ENCODE assay signal across 25 cellular contexts in genomic region chr7:72447465-72448204, GRCh38. TPM values are rescaled to one million over a fixed set of nuclear protein-coding genes. Genes with fewer than 3 reads are reported as not detected.
DNase-seq lines count a peak whose midpoint lies in the region; ATAC-seq, FAIRE-seq and TF ChIP-seq lines count a peak whose summit lies in the region.
"Had no signal": no experiment of that assay in that cellular context is flagged by ENCODE, and none has a peak within 500 bp of the region (broad histone marks: within the 10 kb centered on the region; RNA-seq: fewer than 3 reads in every experiment).

No MANE protein-coding gene starts in this region.

- H3K4me3 Mint-ChIP-seq in neural progenitor cell: peak overlapping the region; percentile 33
- H3K4me3 Mint-ChIP-seq in CD4-positive, alpha-beta T cell: no peak overlapping the region
- H3K4me3 Mint-ChIP-seq: CD4-positive, alpha-beta memory T cell had no signal

- H3K4me2 ChIP-seq in BLaER1 treated with 17β-estradiol and CSF1 and Interleukin-3, amounts not matched to agents 10 nM and 100 nM: peak overlapping the region in 9 of 11 experiments; percentile 15 to 63 (median 56); a peak in 15 of 22 replicates
- H3K4me2 ChIP-seq in GM12878 (ENCODE audit: control insufficient read depth, insufficient read depth): no peak overlapping the region
- no peak overlapping the region for H3K4me2 ChIP-seq in neural progenitor cell

- H3K4me1 ChIP-seq in BLaER1 treated with 17β-estradiol and CSF1 and Interleukin-3, amounts not matched to agents 10 nM and 100 nM: peaks cover 13 to 40% (median 35%) of the 10 kb centered on the region in 10 experiments; a peak in 18 of 20 replicates
- H3K4me1 ChIP-seq in GM12878 (ENCODE audit: control insufficient read depth, insufficient read depth, low read length) (no peaks in the 10 kb centered on the region), neural progenitor cell (peaks cover 22% of the 10 kb centered on the region), upper lobe of left lung (no peaks in the 10 kb centered on the region), gastrocnemius medialis (no peaks in the 10 kb centered on the region)
- H3K4me1 ChIP-seq in effector memory CD4-positive, alpha-beta T cell (ENCODE audit: control insufficient read depth, insufficient read depth, low read length, poor library complexity, severe bottlenecking): no peaks in the 10 kb centered on the region

- no peak overlapping the region for H3K4me3 ChIP-seq in BLaER1 treated with 17β-estradiol and CSF1 and Interleukin-3, amounts not matched to agents 10 nM and 100 nM
- H3K4me3 ChIP-seq in GM12878 (no peak overlapping the region), neural progenitor cell (no peak overlapping the region), upper lobe of left lung (no peak overlapping the region), gastrocnemius medialis (no peak overlapping the region)
- H3K4me3 ChIP-seq in effector memory CD4-positive, alpha-beta T cell (ENCODE audit: insufficient read depth, low read depth, low read length, poor library complexity, severe bottlenecking): no peak overlapping the region

- no peaks in the 10 kb centered on the region for H3K36me3 Mint-ChIP-seq in neural progenitor cell
- no peaks in the 10 kb centered on the region for H3K36me3 Mint-ChIP-seq in CD4-positive, alpha-beta T cell (ENCODE audit: low read depth)
- H3K36me3 Mint-ChIP-seq: CD4-positive, alpha-beta memory T cell had no signal

- FAIRE-seq in GM12878 (lab: Jason Lieb, UNC): no peak
- FAIRE-seq: GM12891, GM18507, H54, RCC 7860 had no signal

- CTCF ChIA-PET in GM12878 (lab: Yijun Ruan, JAX): no interaction called here
- CTCF ChIA-PET in CD4-positive, alpha-beta T cell (lab: Charles Lee): no interaction called here

- DNase-seq in GM12878 (ENCODE audit: low read depth, low spot score) (no peak), neural progenitor cell (ENCODE audit: low spot score) (no peak), upper lobe of left lung (peak in 1 of 2 donors; percentile 48), gastrocnemius medialis (no peak)
- DNase-seq in effector memory CD4-positive, alpha-beta T cell: no peak
- no peak for DNase-seq in CD4-positive, alpha-beta T cell
- DNase-seq: ACHN; Calu3; CD4-positive, alpha-beta memory T cell; DMS53; EL; KBM-7; NCI-H1105 treated with DMSO at 0.1 percent for 48 hours; NCI-H1694; NCI-H2081 treated with DMSO at 0.1 percent for 48 hours; NCI-H510A; NCI-H748 treated with DMSO at 0.1 percent for 48 hours; NK-92 treated with Interleukin-12 subunit alpha and Interleukin-12 subunit beta, amount 100 ng/mL, for 24 hours had no signal

- intact Hi-C loops in GM12878 (cut with micrococcal nuclease; ENCODE audit: unreplicated experiment): no loop called here
- intact Hi-C loops in CD4-positive, alpha-beta T cell (cut with DNase I, micrococcal nuclease): no loop called here
- intact Hi-C loops in gastrocnemius medialis (cut with DNase I; ENCODE audit: low total_unique reads): no loop called here

- H3K79me2 ChIP-seq in GM12878 (ENCODE audit: control insufficient read depth, insufficient read depth, low read length): no peaks in the 10 kb centered on the region
- no peaks in the 10 kb centered on the region for H3K79me2 ChIP-seq in neural progenitor cell (ENCODE audit: low read depth)

- H2AFZ ChIP-seq in GM12878 (ENCODE audit: control insufficient read depth, low read depth, low read length) (no peak overlapping the region), neural progenitor cell (replicated peaks) (no peak overlapping the region)

- BruUV-seq in GM12878 (replicated peaks; lab: Mats Ljungman, UMichigan): no TSS peak

- TF ChIP-seq RAD21 in GM12878 (IDR thresholded peaks at IDR 0.05; ENCODE audit: insufficient read depth, low read depth, low read length): no peak

- SMC1A ChIA-PET in GM12878 (lab: Charles Lee; ENCODE audit: uncharacterized antibody, unreplicated experiment): no interaction called here

- TF ChIP-seq POLR2A in GM12878 (IDR thresholded peaks at IDR 0.05; ENCODE audit: low read depth, low read length) (no peak), upper lobe of left lung (IDR thresholded peaks at IDR 0.05) (no peak), gastrocnemius medialis (IDR thresholded peaks at IDR 0.05) (no peak)

- RAD21 ChIA-PET in GM12878 (lab: Charles Lee; ENCODE audit: unreplicated experiment): no interaction called here

- TF ChIP-seq CTCF in GM12878 (IDR thresholded peaks at IDR 0.05 in 2 of 3, conservative IDR thresholded peaks at IDR 0.05 in 1 of 3; ENCODE audit: control insufficient read depth in 2 of 3, extremely low read depth in 1 of 3, insufficient read depth in 1 of 3, low read depth in 3 of 3, low read length in 3 of 3) (no peak), neural progenitor cell (IDR thresholded peaks at IDR 0.05) (no peak), upper lobe of left lung (IDR thresholded peaks at IDR 0.05) (no peak), gastrocnemius medialis (IDR thresholded peaks at IDR 0.05 in 4 of 5, conservative IDR thresholded peaks at IDR 0.05 in 1 of 5) (no peak)
- no peak for TF ChIP-seq CTCF in CD4-positive, alpha-beta T cell (IDR thresholded peaks at IDR 0.05)

- POLR2A ChIA-PET in GM12878 (lab: Charles Lee): no interaction called here
- POLR2A ChIA-PET in CD4-positive, alpha-beta T cell (lab: Charles Lee): no interaction called here

- H3K36me3 ChIP-seq in BLaER1 treated with 17β-estradiol and CSF1 and Interleukin-3, amounts not matched to agents 10 nM and 100 nM: no peaks in the 10 kb centered on the region
- H3K36me3 ChIP-seq in GM12878 (ENCODE audit: control insufficient read depth in 2 of 2, insufficient read depth in 2 of 2, low read length in 1 of 2): no peaks in the 10 kb centered on the region
- H3K36me3 ChIP-seq in neural progenitor cell: no peaks in the 10 kb centered on the region
- no peaks in the 10 kb centered on the region for H3K36me3 ChIP-seq in upper lobe of left lung
- no peaks in the 10 kb centered on the region for H3K36me3 ChIP-seq in effector memory CD4-positive, alpha-beta T cell (ENCODE audit: control insufficient read depth, insufficient read depth, low read length)
- no peaks in the 10 kb centered on the region for H3K36me3 ChIP-seq in gastrocnemius medialis

- H3K9ac ChIP-seq in BLaER1 treated with 17β-estradiol and CSF1 and Interleukin-3, amounts not matched to agents 10 nM and 100 nM: no peak overlapping the region
- no peak overlapping the region for H3K9ac ChIP-seq in GM12878 (ENCODE audit: control insufficient read depth, insufficient read depth, low read length)
- no peak overlapping the region for H3K9ac ChIP-seq in neural progenitor cell

- peaks cover 38% of the 10 kb centered on the region for H3K4me1 Mint-ChIP-seq in neural progenitor cell
- no peaks in the 10 kb centered on the region for H3K4me1 Mint-ChIP-seq in CD4-positive, alpha-beta T cell (ENCODE audit: low read depth)

- H3K9me3 ChIP-seq in BLaER1 treated with 17β-estradiol and CSF1 and Interleukin-3, amounts not matched to agents 10 nM and 100 nM (replicated peaks in 1 of 11): peaks cover 2 to 7% (median 5%) of the 10 kb centered on the region in 11 experiments; a peak in 20 of 22 replicates
- H3K9me3 ChIP-seq in GM12878 (replicated peaks; ENCODE audit: control insufficient read depth, insufficient read depth, low read length): no peaks in the 10 kb centered on the region
- H3K9me3 ChIP-seq in neural progenitor cell (ENCODE audit: low read depth): no peaks in the 10 kb centered on the region
- peaks cover 0 to 2% (median under 1%) of the 10 kb centered on the region in 4 donors for H3K9me3 ChIP-seq in upper lobe of left lung
- no peaks in the 10 kb centered on the region for H3K9me3 ChIP-seq in effector memory CD4-positive, alpha-beta T cell (ENCODE audit: control insufficient read depth, low read length)
- no peaks in the 10 kb centered on the region for H3K9me3 ChIP-seq in CD4-positive, alpha-beta T cell (ENCODE audit: control insufficient read depth, low read length)
- no peaks in the 10 kb centered on the region for H3K9me3 ChIP-seq in gastrocnemius medialis

- ATAC-seq in GM12878 (no peak), upper lobe of left lung (ENCODE audit: low FRiP score in 2 of 2) (peak; percentile 11 to 47), gastrocnemius medialis (no peak)
- ATAC-seq in CD4-positive, alpha-beta T cell (ENCODE audit: poor library complexity): no peak
- ATAC-seq: Right ventricle myocardium inferior had no signal

- in situ Hi-C loops in GM12878 (cut with MboI) (no loop called here), gastrocnemius medialis (cut with MboI; ENCODE audit: low sequenced_read_pairs in 4 of 4) (no loop called here)

- peaks cover 3% of the 10 kb centered on the region for H3K9me3 Mint-ChIP-seq in neural progenitor cell
- peaks cover 2% of the 10 kb centered on the region for H3K9me3 Mint-ChIP-seq in CD4-positive, alpha-beta T cell

- peaks cover 15% of the 10 kb centered on the region for H3K27me3 Mint-ChIP-seq in neural progenitor cell (ENCODE audit: insufficient read depth, low read depth)
- H3K27me3 Mint-ChIP-seq in CD4-positive, alpha-beta T cell: peaks cover 33% of the 10 kb centered on the region

- H3K27ac ChIP-seq in BLaER1 treated with 17β-estradiol and CSF1 and Interleukin-3, amounts not matched to agents 10 nM and 100 nM: no peak overlapping the region
- no peak overlapping the region for H3K27ac ChIP-seq in GM12878 (ENCODE audit: control insufficient read depth, insufficient read depth)
- H3K27ac ChIP-seq in neural progenitor cell: no peak overlapping the region
- H3K27ac ChIP-seq in upper lobe of left lung: no peak overlapping the region
- no peak overlapping the region for H3K27ac ChIP-seq in effector memory CD4-positive, alpha-beta T cell (ENCODE audit: insufficient read depth, low read length, poor library complexity, severe bottlenecking)
- H3K27ac ChIP-seq in CD4-positive, alpha-beta T cell (ENCODE audit: low read depth, low read length): no peak overlapping the region
- H3K27ac ChIP-seq in gastrocnemius medialis: no peak overlapping the region

- H4K20me1 ChIP-seq in BLaER1 treated with 17β-estradiol and CSF1 and Interleukin-3, amounts not matched to agents 10 nM and 100 nM: no peaks in the 10 kb centered on the region
- no peaks in the 10 kb centered on the region for H4K20me1 ChIP-seq in GM12878 (ENCODE audit: control insufficient read depth, insufficient read depth)
- H4K20me1 ChIP-seq in neural progenitor cell (ENCODE audit: low read depth): no peaks in the 10 kb centered on the region

- H3K27ac Mint-ChIP-seq in neural progenitor cell: no peak overlapping the region
- no peak overlapping the region for H3K27ac Mint-ChIP-seq in CD4-positive, alpha-beta T cell

- H3F3A ChIP-seq in neural progenitor cell (ENCODE audit: low read depth): no peaks in the 10 kb centered on the region

- H3K27me3 ChIP-seq in BLaER1 treated with 17β-estradiol and CSF1 and Interleukin-3, amounts not matched to agents 10 nM and 100 nM: no peaks in the 10 kb centered on the region
- H3K27me3 ChIP-seq in GM12878 (replicated peaks in 1 of 2; ENCODE audit: control insufficient read depth in 2 of 2, insufficient read depth in 2 of 2, low read length in 1 of 2) (no peaks in the 10 kb centered on the region), neural progenitor cell (peaks cover 5% of the 10 kb centered on the region), upper lobe of left lung (no peaks in the 10 kb centered on the region), gastrocnemius medialis (peaks cover 0 to 11% (median 6%) of the 10 kb centered on the region in 3 donors)
- no peaks in the 10 kb centered on the region for H3K27me3 ChIP-seq in effector memory CD4-positive, alpha-beta T cell (replicated peaks; ENCODE audit: control insufficient read depth, insufficient read depth, low read length, poor library complexity, severe bottlenecking)
- H3K27me3 ChIP-seq in CD4-positive, alpha-beta T cell (ENCODE audit: control insufficient read depth, insufficient read depth, low read length): no peaks in the 10 kb centered on the region

- 39% methylated on average over 16 of the region's 17 CpGs for WGBS in GM12878 (ENCODE audit: insufficient coverage, insufficient replicate concordance, low lambda C conversion rate, missing lambda C conversion rate)
- 83 to 87% methylated on average over 17 of the region's 17 CpGs for WGBS in upper lobe of left lung, 2 donors

- TF ChIP-seq EP300 in GM12878 (IDR thresholded peaks at IDR 0.05; ENCODE audit: borderline replicate concordance in 1 of 2, control insufficient read depth in 1 of 2, low read depth in 2 of 2, low read length in 2 of 2) (no peak), upper lobe of left lung (IDR thresholded peaks at IDR 0.05) (no peak)

RNA-seq across cellular contexts. Expression of gene CALN1, which starts 35.5 kb away (rescaled TPM):
- 0.21 and 0.37 TPM in 2 replicates for total RNA-seq in GM12878 (2013; cell fraction: nucleolus; rRNA removed)
- total RNA-seq in GM12878 (2014; rRNA removed): 0.82 and 1.3 TPM in 2 replicates
- total RNA-seq in GM12878 (2014; rRNA removed; fragmentation: Illumina TruSeq; extraction: Trizol): 0.97 and 2.1 TPM in 2 replicates
- total RNA-seq in GM12878 (2021): 1.9 and 2.6 TPM in 2 replicates
- polyA plus RNA-seq in GM12878 (2011; ENCODE audit: low read depth): not detected
- polyA plus RNA-seq in GM12878 (2011; rRNA removed): 13.7 and 15.3 TPM in 2 replicates
- polyA plus RNA-seq in GM12878 (2011; cell fraction: cytosol; rRNA removed): 11.3 and 11.4 TPM in 2 replicates
- 8.5 and 10.3 TPM in 2 replicates for polyA plus RNA-seq in GM12878 (2011; cell fraction: nucleus; rRNA removed)
- polyA plus RNA-seq in GM12878 (2012): 0.15 TPM in 1 of 2 replicates, not detected in the other
- polyA plus RNA-seq in GM12878 (2014; fragmentation: Illumina TruSeq; extraction: Trizol): 1.6 and 2.0 TPM in 2 replicates
- polyA plus RNA-seq in GM12878 (2014; fragmentation: Nextera tagmentation; extraction: Ambion mirVana): 1 to 10 TPM in 1 of 2 experiments, under 1 TPM in 1; 0.48 to 1.2 TPM
- polyA plus RNA-seq in GM12878 (2014; rRNA removed): 1.0 and 1.1 TPM in 2 replicates
- 1 to 10 TPM; 1.7 to 1.9 TPM for polyA plus RNA-seq in GM12878 (2016; fragmentation: Nextera tagmentation; extraction: Ambion mirVana)
- polyA minus RNA-seq in GM12878 (2011; rRNA and poly(A)+ RNA removed): 20.8 and 23.9 TPM in 2 replicates
- polyA minus RNA-seq in GM12878 (2011; cell fraction: cytosol; rRNA and poly(A)+ RNA removed): 2.4 and 4.4 TPM in 2 replicates
- 1.7 and 12.2 TPM in 2 replicates for polyA minus RNA-seq in GM12878 (2011; cell fraction: nucleus; rRNA and poly(A)+ RNA removed)
- 1.9 and 3.1 TPM in 2 replicates for total RNA-seq in neural progenitor cell (ENCODE audit: low replicate concordance)
- total RNA-seq in upper lobe of left lung: under 1 TPM in 2 of 6 donors, not detected in 4; 0.24 to 0.46 TPM
- under 1 TPM in 1 of 2 experiments, not detected in 1; 0.06 TPM for total RNA-seq in CD4-positive, alpha-beta T cell
- total RNA-seq in gastrocnemius medialis: not detected
- total RNA-seq: Calu3; CD4-positive, alpha-beta memory T cell; Right ventricle myocardium inferior; SK-MEL-5 had no signal
- polyA plus RNA-seq: CD4-positive, alpha-beta memory T cell had no signal

Comparison
In these comparisons a context has a peak if more than half of its experiments do, and no peak if none do; other contexts are left out.
1. H3K4me2 ChIP-seq: peak in BLaER1 treated with 17β-estradiol and CSF1 and Interleukin-3, amounts not matched to agents 10 nM and 100 nM (9 of 11); none in GM12878 (single experiment) and neural progenitor cell (single experiment).
2. ATAC-seq: peak in upper lobe of left lung (2 of 2); none in GM12878 (single experiment), CD4-positive, alpha-beta T cell (single experiment) and gastrocnemius medialis (0 of 2).